17 cellular contexts compared by ENCODE assay signal in genomic region chr16:17013067-17013466, GRCh38.
DNase-seq lines count a peak whose midpoint lies in the region; ATAC-seq and TF ChIP-seq lines count a peak whose summit lies in the region.
"Had no signal": no experiment of that assay in that cellular context is flagged by ENCODE, and none has a peak within 500 bp of the region (broad histone marks: within the 10 kb centered on the region; RNA-seq: fewer than 3 reads in every experiment).

No MANE protein-coding gene starts in this region.

- peaks cover 23% of the 10 kb centered on the region for H3K4me1 Mint-ChIP-seq in T-helper 2 cell treated with Interferon-gamma antibody and Interleukin-4, amounts not matched to agents 5 μg/mL and 100 μg/mL, for 36 hours (ENCODE audit: low read depth)
- H3K4me1 Mint-ChIP-seq in activated T-helper 2 cell treated with anti-CD3 and anti-CD28 coated beads, Interferon-gamma antibody, Interleukin-2, Interleukin-4, amounts not matched to agents 10 μg/mL and 5 μg/mL and 100 μg/mL, durations not matched to agents 14 hours and 24 hours and 36 hours (ENCODE audit: low read depth), result peaks cover 18% of the 10 kb centered on the region
- H3K4me1 Mint-ChIP-seq in naive thymus-derived CD4-positive, alpha-beta T cell, result peaks cover 8 to 35% (median 22%) of the 10 kb centered on the region in 7 donors
- H3K4me1 Mint-ChIP-seq in chondrocyte (ENCODE audit: low read depth), result no peaks in the 10 kb centered on the region
- H3K4me1 Mint-ChIP-seq: brain had no signal

- no peaks in the 10 kb centered on the region for H3K36me3 ChIP-seq in naive thymus-derived CD4-positive, alpha-beta T cell (ENCODE audit: control insufficient read depth in 2 of 3, insufficient read depth in 3 of 3, low read length in 3 of 3)
- H3K36me3 ChIP-seq: thoracic aorta had no signal

- H3K27ac Mint-ChIP-seq in T-helper 2 cell treated with Interferon-gamma antibody and Interleukin-4, amounts not matched to agents 5 μg/mL and 100 μg/mL, for 36 hours, result peak overlapping the region; percentile 94
- H3K27ac Mint-ChIP-seq in activated T-helper 2 cell treated with anti-CD3 and anti-CD28 coated beads, Interferon-gamma antibody, Interleukin-2, Interleukin-4, amounts not matched to agents 10 μg/mL and 5 μg/mL and 100 μg/mL, durations not matched to agents 14 hours and 24 hours and 36 hours, result peak overlapping the region; percentile 88
- H3K27ac Mint-ChIP-seq in naive thymus-derived CD4-positive, alpha-beta T cell, result peak overlapping the region; percentile 85 to 98 (median 93)
- H3K27ac Mint-ChIP-seq in chondrocyte (ENCODE audit: unreplicated experiment), result no peak overlapping the region
- H3K27ac Mint-ChIP-seq: brain had no signal

- no peaks in the 10 kb centered on the region for H3K9me3 ChIP-seq in naive thymus-derived CD4-positive, alpha-beta T cell (ENCODE audit: control insufficient read depth in 2 of 3, low read length in 3 of 3)
- H3K9me3 ChIP-seq: thoracic aorta had no signal

- no peak for DNase-seq in T-helper 2 cell treated with Interferon-gamma antibody and Interleukin-4, amounts not matched to agents 5 μg/mL and 100 μg/mL, for 36 hours (ENCODE audit: low spot score)
- DNase-seq in T-helper 2 cell, result no peak
- DNase-seq in GM12865 (ENCODE audit: low read depth), result no peak
- no peak for DNase-seq in activated T-helper 2 cell treated with anti-CD3 and anti-CD28 coated beads, Interferon-gamma antibody, Interleukin-2, Interleukin-4, amounts not matched to agents 10 μg/mL and 5 μg/mL and 100 μg/mL, durations not matched to agents 14 hours and 24 hours and 36 hours (ENCODE audit: low spot score)
- no peak for DNase-seq in naive thymus-derived CD4-positive, alpha-beta T cell
- no peak for DNase-seq in retina
- no peak for DNase-seq in chondrocyte (ENCODE audit: low spot score)
- DNase-seq: C1 segment of cervical spinal cord, cortex of kidney, hypothalamus, mesendoderm, NCI-H1436, SW 1271 had no signal

- peak overlapping the region; percentile 74 for H3K4me3 ChIP-seq in GM12865 (ENCODE audit: low read depth, low read length)
- peak overlapping the region; percentile 44 for H3K4me3 ChIP-seq in naive thymus-derived CD4-positive, alpha-beta T cell (ENCODE audit: low read length)

- no peak for ATAC-seq in naive thymus-derived CD4-positive, alpha-beta T cell
- no peak for ATAC-seq in HG03139 (IDR thresholded peaks at IDR 0.05; ENCODE audit: unreplicated experiment)

- H3K4me1 ChIP-seq in naive thymus-derived CD4-positive, alpha-beta T cell (ENCODE audit: control insufficient read depth in 2 of 2, insufficient read depth in 2 of 2, low read length in 2 of 2), result peaks cover 5 to 8% of the 10 kb centered on the region in 2 donors

- H3K27me3 Mint-ChIP-seq in T-helper 2 cell treated with Interferon-gamma antibody and Interleukin-4, amounts not matched to agents 5 μg/mL and 100 μg/mL, for 36 hours (ENCODE audit: low read depth), result peaks cover 12% of the 10 kb centered on the region
- H3K27me3 Mint-ChIP-seq in activated T-helper 2 cell treated with anti-CD3 and anti-CD28 coated beads, Interferon-gamma antibody, Interleukin-2, Interleukin-4, amounts not matched to agents 10 μg/mL and 5 μg/mL and 100 μg/mL, durations not matched to agents 14 hours and 24 hours and 36 hours (ENCODE audit: low read depth), result peaks cover 11% of the 10 kb centered on the region
- H3K27me3 Mint-ChIP-seq in naive thymus-derived CD4-positive, alpha-beta T cell, result peaks cover 0 to 4% (median 0%) of the 10 kb centered on the region in 5 donors
- H3K27me3 Mint-ChIP-seq in chondrocyte (ENCODE audit: low read depth), result peaks cover 4% of the 10 kb centered on the region
- H3K27me3 Mint-ChIP-seq: brain had no signal

- no peak for TF ChIP-seq CTCF in GM12865 (IDR thresholded peaks at IDR 0.05; ENCODE audit: insufficient read depth, low read depth, low read length, missing control alignments)
- TF ChIP-seq CTCF in chondrocyte (IDR thresholded peaks at IDR 0.05), result no peak

- CTCF ChIA-PET in naive thymus-derived CD4-positive, alpha-beta T cell (lab: Charles Lee), result interaction anchor here (0.7 to 1.1 kb wide), 2 partner anchors 12 to 184 kb away, joined by 3 to 5 read pairs; no protein-coding TSS in a partner anchor

- intact Hi-C loops in activated T-helper 2 cell treated with anti-CD3 and anti-CD28 coated beads, Interferon-gamma antibody, Interleukin-2, Interleukin-4, amounts not matched to agents 10 μg/mL and 5 μg/mL and 100 μg/mL, durations not matched to agents 14 hours and 24 hours and 36 hours (cut with micrococcal nuclease), result no loop called here
- intact Hi-C loops in naive thymus-derived CD4-positive, alpha-beta T cell (cut with micrococcal nuclease), result loop anchor here (1.0 to 10.0 kb wide), 9 partner anchors 13 to 1782 kb away; partner anchors contain the start of gene RPS15A (in 1 of the 2)

- peak overlapping the region; percentile 84 for H3K4me3 Mint-ChIP-seq in T-helper 2 cell treated with Interferon-gamma antibody and Interleukin-4, amounts not matched to agents 5 μg/mL and 100 μg/mL, for 36 hours
- H3K4me3 Mint-ChIP-seq in activated T-helper 2 cell treated with anti-CD3 and anti-CD28 coated beads, Interferon-gamma antibody, Interleukin-2, Interleukin-4, amounts not matched to agents 10 μg/mL and 5 μg/mL and 100 μg/mL, durations not matched to agents 14 hours and 24 hours and 36 hours (ENCODE audit: low read depth), result no peak overlapping the region
- peak overlapping the region; percentile 42 to 89 (median 86) for H3K4me3 Mint-ChIP-seq in naive thymus-derived CD4-positive, alpha-beta T cell
- H3K4me3 Mint-ChIP-seq in chondrocyte (ENCODE audit: unreplicated experiment), result no peak overlapping the region

- H3K27ac ChIP-seq in naive thymus-derived CD4-positive, alpha-beta T cell (ENCODE audit: low read depth, low read length), result peak overlapping the region; percentile 2
- H3K27ac ChIP-seq: RWPE1, thoracic aorta had no signal

- POLR2A ChIA-PET in naive thymus-derived CD4-positive, alpha-beta T cell (lab: Charles Lee), result no interaction called here

- peaks cover 12% of the 10 kb centered on the region for H3K36me3 Mint-ChIP-seq in T-helper 2 cell treated with Interferon-gamma antibody and Interleukin-4, amounts not matched to agents 5 μg/mL and 100 μg/mL, for 36 hours (ENCODE audit: low read depth)
- H3K36me3 Mint-ChIP-seq in activated T-helper 2 cell treated with anti-CD3 and anti-CD28 coated beads, Interferon-gamma antibody, Interleukin-2, Interleukin-4, amounts not matched to agents 10 μg/mL and 5 μg/mL and 100 μg/mL, durations not matched to agents 14 hours and 24 hours and 36 hours (ENCODE audit: low read depth), result peaks cover 17% of the 10 kb centered on the region
- H3K36me3 Mint-ChIP-seq in naive thymus-derived CD4-positive, alpha-beta T cell, result peaks cover 0 to 8% (median 6%) of the 10 kb centered on the region in 5 donors
- no peaks in the 10 kb centered on the region for H3K36me3 Mint-ChIP-seq in chondrocyte (ENCODE audit: low read depth)
- H3K36me3 Mint-ChIP-seq: brain had no signal

- H3K27me3 ChIP-seq in naive thymus-derived CD4-positive, alpha-beta T cell (ENCODE audit: control insufficient read depth in 2 of 2, insufficient read depth in 2 of 2, low read length in 2 of 2), result no peaks in the 10 kb centered on the region

- peaks cover 31% of the 10 kb centered on the region for H3K9me3 Mint-ChIP-seq in T-helper 2 cell treated with Interferon-gamma antibody and Interleukin-4, amounts not matched to agents 5 μg/mL and 100 μg/mL, for 36 hours
- H3K9me3 Mint-ChIP-seq in activated T-helper 2 cell treated with anti-CD3 and anti-CD28 coated beads, Interferon-gamma antibody, Interleukin-2, Interleukin-4, amounts not matched to agents 10 μg/mL and 5 μg/mL and 100 μg/mL, durations not matched to agents 14 hours and 24 hours and 36 hours, result peaks cover 13% of the 10 kb centered on the region
- peaks cover 0 to 10% (median 4%) of the 10 kb centered on the region in 11 donors for H3K9me3 Mint-ChIP-seq in naive thymus-derived CD4-positive, alpha-beta T cell
- H3K9me3 Mint-ChIP-seq in chondrocyte (ENCODE audit: low read depth), result peaks cover 24% of the 10 kb centered on the region

Comparison
In these comparisons a context has a peak if more than half of its experiments do, and no peak if none do; other contexts are left out.
1. H3K4me3 Mint-ChIP-seq: peak in T-helper 2 cell treated with Interferon-gamma antibody and Interleukin-4, amounts not matched to agents 5 μg/mL and 100 μg/mL, for 36 hours (single experiment) and naive thymus-derived CD4-positive, alpha-beta T cell (10 of 10); none in activated T-helper 2 cell treated with anti-CD3 and anti-CD28 coated beads, Interferon-gamma antibody, Interleukin-2, Interleukin-4, amounts not matched to agents 10 μg/mL and 5 μg/mL and 100 μg/mL, durations not matched to agents 14 hours and 24 hours and 36 hours (single experiment) and chondrocyte (single experiment).